ENCODE assay signal across 29 cellular contexts in the genomic region with DNA sequence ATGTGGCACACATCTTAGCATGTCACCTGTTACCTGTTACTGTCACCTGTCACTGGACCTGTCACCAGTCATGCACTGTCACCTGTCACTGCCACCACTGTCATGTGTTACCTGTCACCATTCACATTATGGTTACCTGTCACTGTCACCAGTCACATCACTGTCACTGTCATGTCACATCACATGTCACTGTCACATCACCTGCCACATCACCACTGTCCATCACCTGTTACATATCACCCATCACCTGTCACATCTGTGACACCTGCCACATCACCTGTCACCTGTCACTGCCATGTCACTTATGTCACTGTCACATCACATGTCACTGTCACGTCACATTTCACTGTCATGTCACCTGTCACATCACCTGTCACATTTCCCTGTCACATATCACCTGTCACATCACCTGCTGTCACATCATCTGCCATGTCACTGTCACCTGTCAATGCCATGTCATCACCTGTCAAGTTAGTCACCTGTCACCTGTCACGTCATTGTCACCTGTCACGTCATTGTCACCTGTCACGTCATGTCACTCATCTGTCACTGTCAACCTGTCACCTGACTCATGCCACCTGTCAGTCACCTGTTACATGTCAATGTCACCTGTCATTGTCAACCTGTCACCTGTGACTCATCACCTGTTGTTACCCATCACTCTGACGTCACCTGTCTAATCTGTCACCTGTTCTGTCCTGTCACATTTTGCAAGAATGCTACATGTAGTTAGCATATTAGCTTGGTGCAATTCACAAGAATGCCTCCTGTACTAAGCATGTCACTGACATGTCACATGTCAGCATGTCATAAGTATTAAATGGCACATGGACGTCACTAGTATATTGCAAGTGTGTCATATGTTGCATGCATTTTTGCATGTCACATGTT. TPM values are rescaled to one million over a fixed set of nuclear protein-coding genes. Genes with fewer than 3 reads are reported as not detected.
DNase-seq lines count a peak whose midpoint lies in the region; ATAC-seq and TF ChIP-seq lines count a peak whose summit lies in the region.
"Had no signal": no experiment of that assay in that cellular context is flagged by ENCODE, and none has a peak within 500 bp of the region (broad histone marks: within the 10 kb centered on the region; RNA-seq: fewer than 3 reads in every experiment).

No MANE protein-coding gene starts in this region.

- peaks cover 48% of the 10 kb centered on the region for H3F3A ChIP-seq in neural progenitor cell (ENCODE audit: low read depth)
- peaks cover 42% of the 10 kb centered on the region for H3F3A ChIP-seq in PC-9 (ENCODE audit: insufficient read depth, low read depth)

- no peak overlapping the region for H3K27ac ChIP-seq in CD8-positive, alpha-beta T cell (ENCODE audit: low read depth, low read length)
- no peak overlapping the region for H3K27ac ChIP-seq in neural progenitor cell
- H3K27ac ChIP-seq in lower lobe of right lung, result no peak overlapping the region
- H3K27ac ChIP-seq in PC-9, result no peak overlapping the region
- H3K27ac ChIP-seq: dorsolateral prefrontal cortex, left lung, stomach, tibial artery had no signal

- peak overlapping the region; percentile 38 for H3K27ac Mint-ChIP-seq in CD8-positive, alpha-beta T cell
- no peak overlapping the region for H3K27ac Mint-ChIP-seq in chondrocyte (ENCODE audit: unreplicated experiment)
- H3K27ac Mint-ChIP-seq in neural progenitor cell, result peak overlapping the region; percentile 46
- H3K27ac Mint-ChIP-seq: activated CD4-positive, alpha-beta memory T cell treated with anti-CD3 and anti-CD28 coated beads for 36 hours; activated naive CD8-positive, alpha-beta T cell treated with anti-CD3 and anti-CD28 coated beads, Interleukin-2, amount 10 ng/mL, durations not matched to agents 7 days and 5 days; activated T-helper 2 cell treated with anti-CD3 and anti-CD28 coated beads, Interferon-gamma antibody, Interleukin-2, Interleukin-4, amounts not matched to agents 10 μg/mL and 5 μg/mL and 100 μg/mL, durations not matched to agents 14 hours and 24 hours and 36 hours; T-helper 1 cell treated with Interleukin-12 subunit alpha and Interleukin-12 subunit beta and Interleukin-4 antibody, amounts not matched to agents 30 μg/mL and 1 μg/mL, for 36 hours had no signal

- no peak overlapping the region for H2AFZ ChIP-seq in neural progenitor cell (replicated peaks)
- no peak overlapping the region for H2AFZ ChIP-seq in PC-9

- no peaks in the 10 kb centered on the region for H4K20me1 ChIP-seq in neural progenitor cell (ENCODE audit: low read depth)
- H4K20me1 ChIP-seq in PC-9 (ENCODE audit: insufficient read depth), result no peaks in the 10 kb centered on the region

- H3K27me3 ChIP-seq in CD8-positive, alpha-beta T cell (ENCODE audit: insufficient read depth, low read length), result no peaks in the 10 kb centered on the region
- H3K27me3 ChIP-seq in neural progenitor cell (no peaks in the 10 kb centered on the region), lower lobe of right lung (ENCODE audit: low read depth) (no peaks in the 10 kb centered on the region), PC-9 (ENCODE audit: insufficient read depth, low read depth) (no peaks in the 10 kb centered on the region)
- H3K27me3 ChIP-seq: dorsolateral prefrontal cortex, left lung, stomach, tibial artery had no signal

- H3K9me2 ChIP-seq in PC-9 (ENCODE audit: insufficient read depth), result no peaks in the 10 kb centered on the region

- BruUV-seq in PC-9 (replicated peaks; lab: Mats Ljungman, UMichigan), result no TSS peak

- no peak for DNase-seq in CD8-positive, alpha-beta T cell
- DNase-seq in HEK293T (ENCODE audit: extremely low spot score) (no peak), chondrocyte (ENCODE audit: low spot score) (peak; percentile 9), neural progenitor cell (ENCODE audit: low spot score) (no peak), lower lobe of right lung (no peak), PC-9 (no peak), NCI-H1930 (lab: John Stamatoyannopoulos, UW) (no peak)
- no peak for DNase-seq in activated effector memory CD4-positive, alpha-beta T cell treated with Interleukin-2 at 50 U/mL for 16 hours
- DNase-seq: activated CD4-positive, alpha-beta memory T cell treated with anti-CD3 and anti-CD28 coated beads for 36 hours; activated naive CD8-positive, alpha-beta T cell treated with anti-CD3 and anti-CD28 coated beads, Interleukin-2, amount 10 ng/mL, durations not matched to agents 7 days and 5 days; Caco-2; cerebellar nuclear complex; KG1; left lung; MM.1S; NCI-H1417; NCI-H2107; NCI-H446; NCI-H774; RPMI8226; small intestine; stimulated activated CD8-positive, alpha-beta memory T cell treated with anti-CD3 and anti-CD28 coated beads, Interleukin-4, amount 100 ng/mL, for 48 hours; stomach; tibial artery had no signal

- H3K79me2 ChIP-seq in neural progenitor cell (ENCODE audit: low read depth), result no peaks in the 10 kb centered on the region
- H3K79me2 ChIP-seq in PC-9 (ENCODE audit: low read depth), result no peaks in the 10 kb centered on the region

- H3K4me1 Mint-ChIP-seq in CD8-positive, alpha-beta T cell (ENCODE audit: low read depth), result no peaks in the 10 kb centered on the region
- H3K4me1 Mint-ChIP-seq in chondrocyte (ENCODE audit: low read depth) (peaks cover 9% of the 10 kb centered on the region), neural progenitor cell (peaks cover 45% of the 10 kb centered on the region)

- no peak overlapping the region for H3K9ac ChIP-seq in neural progenitor cell

- POLR2A ChIA-PET in CD8-positive, alpha-beta T cell (lab: Charles Lee), result no interaction called here
- POLR2A ChIA-PET in HEK293T (lab: Yijun Ruan, JAX), result no interaction called here
- POLR2A ChIA-PET in PC-9 (lab: Charles Lee; ENCODE audit: unreplicated experiment), result no interaction called here

- no peak overlapping the region for H3K4me3 Mint-ChIP-seq in CD8-positive, alpha-beta T cell
- H3K4me3 Mint-ChIP-seq in chondrocyte (ENCODE audit: unreplicated experiment) (no peak overlapping the region), neural progenitor cell (peak overlapping the region; percentile 67)
- H3K4me3 Mint-ChIP-seq: activated CD4-positive, alpha-beta memory T cell treated with anti-CD3 and anti-CD28 coated beads for 36 hours; activated naive CD8-positive, alpha-beta T cell treated with anti-CD3 and anti-CD28 coated beads, Interleukin-2, amount 10 ng/mL, durations not matched to agents 7 days and 5 days; T-helper 1 cell treated with Interleukin-12 subunit alpha and Interleukin-12 subunit beta and Interleukin-4 antibody, amounts not matched to agents 30 μg/mL and 1 μg/mL, for 36 hours had no signal

- H3K4me1 ChIP-seq in CD8-positive, alpha-beta T cell (ENCODE audit: insufficient read depth, low read length), result no peaks in the 10 kb centered on the region
- H3K4me1 ChIP-seq in neural progenitor cell (peaks cover 8% of the 10 kb centered on the region), lower lobe of right lung (no peaks in the 10 kb centered on the region), PC-9 (replicated peaks; ENCODE audit: insufficient read depth) (peaks cover 13% of the 10 kb centered on the region)
- H3K4me1 ChIP-seq: left lung, tibial artery had no signal

- no peaks in the 10 kb centered on the region for H3K9me3 Mint-ChIP-seq in CD8-positive, alpha-beta T cell
- H3K9me3 Mint-ChIP-seq in chondrocyte (ENCODE audit: low read depth) (peaks cover 6% of the 10 kb centered on the region), neural progenitor cell (peaks cover 8% of the 10 kb centered on the region)

- no peaks in the 10 kb centered on the region for H3K36me3 Mint-ChIP-seq in CD8-positive, alpha-beta T cell
- H3K36me3 Mint-ChIP-seq in chondrocyte (ENCODE audit: low read depth), result no peaks in the 10 kb centered on the region
- no peaks in the 10 kb centered on the region for H3K36me3 Mint-ChIP-seq in neural progenitor cell
- H3K36me3 Mint-ChIP-seq: activated CD4-positive, alpha-beta memory T cell treated with anti-CD3 and anti-CD28 coated beads for 36 hours; activated naive CD8-positive, alpha-beta T cell treated with anti-CD3 and anti-CD28 coated beads, Interleukin-2, amount 10 ng/mL, durations not matched to agents 7 days and 5 days had no signal

- ATAC-seq in CD8-positive, alpha-beta T cell, result no peak
- ATAC-seq in lower lobe of right lung, result no peak
- ATAC-seq: activated CD4-positive, CD25-positive, alpha-beta regulatory T cell treated with anti-CD3 and anti-CD28 coated beads, Interleukin-2, amount 50 U/mL, for 24 hours; left lung had no signal

- H3K4me3 ChIP-seq in CD8-positive, alpha-beta T cell (ENCODE audit: low read depth, low read length), result no peak overlapping the region
- H3K4me3 ChIP-seq in neural progenitor cell (no peak overlapping the region), lower lobe of right lung (no peak overlapping the region), PC-9 (no peak overlapping the region)
- H3K4me3 ChIP-seq: dorsolateral prefrontal cortex, left lung, stomach, tibial artery had no signal

- CTCF ChIA-PET in CD8-positive, alpha-beta T cell (lab: Charles Lee), result no interaction called here
- CTCF ChIA-PET in HEK293T (lab: Yijun Ruan, JAX) (interaction anchor here (0.7 kb wide), 1 partner anchor 104 kb away, joined by 3 read pairs; no protein-coding TSS in a partner anchor), PC-9 (lab: Charles Lee) (no interaction called here)

- no peaks in the 10 kb centered on the region for H3K36me3 ChIP-seq in CD8-positive, alpha-beta T cell (ENCODE audit: insufficient read depth, low read length)
- H3K36me3 ChIP-seq in neural progenitor cell (no peaks in the 10 kb centered on the region), lower lobe of right lung (no peaks in the 10 kb centered on the region), PC-9 (ENCODE audit: low read depth) (no peaks in the 10 kb centered on the region)
- H3K36me3 ChIP-seq: left lung, stomach, tibial artery had no signal

- no peak overlapping the region for H3K4me2 ChIP-seq in neural progenitor cell
- H3K4me2 ChIP-seq in PC-9, result no peak overlapping the region

- no peaks in the 10 kb centered on the region for H3K27me3 Mint-ChIP-seq in CD8-positive, alpha-beta T cell (ENCODE audit: low read depth)
- H3K27me3 Mint-ChIP-seq in chondrocyte (ENCODE audit: low read depth) (no peaks in the 10 kb centered on the region), neural progenitor cell (ENCODE audit: insufficient read depth, low read depth) (peaks cover 26% of the 10 kb centered on the region)
- H3K27me3 Mint-ChIP-seq: activated CD4-positive, alpha-beta memory T cell treated with anti-CD3 and anti-CD28 coated beads for 36 hours had no signal

- intact Hi-C loops in CD8-positive, alpha-beta T cell (cut with DNase I, micrococcal nuclease), result no loop called here
- intact Hi-C loops in lower lobe of right lung (cut with DNase I), result no loop called here
- intact Hi-C loops in PC-9 (cut with micrococcal nuclease; ENCODE audit: unreplicated experiment), result no loop called here

- no peaks in the 10 kb centered on the region for H3K9me3 ChIP-seq in CD8-positive, alpha-beta T cell (ENCODE audit: low read length)
- H3K9me3 ChIP-seq in neural progenitor cell (ENCODE audit: low read depth), result no peaks in the 10 kb centered on the region
- H3K9me3 ChIP-seq in lower lobe of right lung, result no peaks in the 10 kb centered on the region
- H3K9me3 ChIP-seq in PC-9 (ENCODE audit: insufficient read depth, low read depth), result peaks cover 20% of the 10 kb centered on the region
- H3K9me3 ChIP-seq: left lung, stomach, tibial artery had no signal

- TF ChIP-seq CTCF in CD8-positive, alpha-beta T cell (IDR thresholded peaks at IDR 0.05), result no peak
- no peak for TF ChIP-seq CTCF in chondrocyte (IDR thresholded peaks at IDR 0.05)
- no peak for TF ChIP-seq CTCF in neural progenitor cell (IDR thresholded peaks at IDR 0.05)
- no peak for TF ChIP-seq CTCF in lower lobe of right lung (IDR thresholded peaks at IDR 0.05)
- TF ChIP-seq CTCF in PC-9 (conservative IDR thresholded peaks at IDR 0.05), result no peak

RNA-seq across cellular contexts. Expression of a gene that starts 29.0 kb away (rescaled TPM):
- 1 to 10 TPM; 4.1 to 6.3 TPM for total RNA-seq in CD8-positive, alpha-beta T cell
- not detected in 3 replicates for total RNA-seq in chondrocyte
- 12.4 and 18.0 TPM in 2 replicates for total RNA-seq in neural progenitor cell (ENCODE audit: low replicate concordance)
- 7.3 TPM for total RNA-seq in lower lobe of right lung
- not detected in 2 replicates for total RNA-seq in PC-9 (2021)
- total RNA-seq: osteoblast had no signal
